24 cellular contexts compared by ENCODE assay signal in genomic region chr4:177116161-177116560, GRCh38.
"Had no signal": no experiment of that assay in that cellular context is flagged by ENCODE, and none has a peak within 500 bp of the region (broad histone marks: within the 10 kb centered on the region; RNA-seq: fewer than 3 reads in every experiment).

No MANE protein-coding gene starts in this region.

- FAIRE-seq: RCC 7860 had no signal

- H3K4me1 ChIP-seq: SJSA1 had no signal

- H3K9me3 ChIP-seq: SJSA1 had no signal

- H3K27ac ChIP-seq: HL-60, SJSA1, SK-N-MC had no signal

- H3K4me3 ChIP-seq: MG63, SJSA1, SK-N-MC had no signal

- H3K36me3 ChIP-seq: SJSA1 had no signal

- DNase-seq: Karpas-422, KG1, MG63, NCI-H1092, NCI-H1105 treated with DMSO at 0.1 percent for 48 hours, NCI-H1417 treated with DMSO at 0.1 percent for 48 hours, NCI-H146, NCI-H1694 treated with DMSO at 0.1 percent for 48 hours, NCI-H1930, NCI-H2081, NCI-H2107, NCI-H2227 treated with DMSO at 0.1 percent for 48 hours, NCI-H446, NCI-H510A, NCI-H524 treated with DMSO at 0.1 percent for 48 hours, NCI-H69, NCI-H774, Right ventricle myocardium superior, RPMI8226, SIG-M5 had no signal

- H3K27me3 ChIP-seq: MG63, SJSA1 had no signal
